ENCODE assay signal across 8 cellular contexts in the genomic region with DNA sequence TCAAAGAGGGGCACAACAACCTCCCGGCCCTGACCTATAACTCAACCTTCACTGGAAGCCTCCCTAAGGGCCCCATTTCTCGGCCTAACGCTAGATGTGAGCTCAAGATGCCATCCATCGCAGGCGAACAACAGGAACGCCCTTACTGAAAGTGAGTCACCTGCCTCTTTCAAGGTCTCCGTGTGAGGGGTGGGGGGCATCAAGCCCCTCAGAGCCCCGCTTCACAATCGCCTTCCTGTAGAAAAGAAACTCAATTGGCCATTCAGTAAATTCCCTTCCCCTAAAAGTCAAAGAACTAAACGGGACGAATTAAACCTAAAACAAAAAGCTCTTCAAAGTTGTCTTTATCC. TPM values are rescaled to one million over a fixed set of nuclear protein-coding genes. Genes with fewer than 3 reads are reported as not detected.
DNase-seq lines count a peak whose midpoint lies in the region; ATAC-seq, FAIRE-seq and TF ChIP-seq lines count a peak whose summit lies in the region.

No MANE protein-coding gene starts in this region.

- no peak for TF ChIP-seq POLR2A in GM12892 (IDR thresholded peaks at IDR 0.05; ENCODE audit: low read depth, low read length)

- H3K9me3 Mint-ChIP-seq in activated CD8-positive, alpha-beta T cell treated with anti-CD3 and anti-CD28 coated beads, Interleukin-2, amount 10 ng/mL, durations not matched to agents 7 days and 5 days (ENCODE audit: insufficient read depth) = peaks cover 17% of the 10 kb centered on the region
- no peaks in the 10 kb centered on the region for H3K9me3 Mint-ChIP-seq in endothelial cell (ENCODE audit: unreplicated experiment)
- H3K9me3 Mint-ChIP-seq in stimulated activated effector memory CD8-positive, alpha-beta T cell treated with anti-CD3 and anti-CD28 coated beads, Interleukin-12 subunit alpha, Interleukin-12 subunit beta, amount 100 ng/mL, for 72 hours = peaks cover 5% of the 10 kb centered on the region

- peak overlapping the region; percentile 70 for H2AFZ ChIP-seq in KMS-11 (ENCODE audit: low read depth)

- H3K79me2 ChIP-seq in KMS-11 (ENCODE audit: insufficient read depth, low read depth) = no peaks in the 10 kb centered on the region; the same call in 1 of the 2 replicates

- H3K27ac ChIP-seq in KMS-11 = peak overlapping the region; percentile 20; the same call in 1 of the 2 replicates
- peak overlapping the region; percentile 98 to 99 for H3K27ac ChIP-seq in mucosa of rectum (ENCODE audit: low read depth in 2 of 2, low read length in 2 of 2)

- H3K27ac Mint-ChIP-seq in activated CD8-positive, alpha-beta T cell treated with anti-CD3 and anti-CD28 coated beads, Interleukin-2, amount 10 ng/mL, durations not matched to agents 7 days and 5 days = peak overlapping the region; percentile 91
- peak overlapping the region; percentile 94 for H3K27ac Mint-ChIP-seq in endothelial cell (ENCODE audit: unreplicated experiment)
- peak overlapping the region; percentile 95 for H3K27ac Mint-ChIP-seq in stimulated activated effector memory CD8-positive, alpha-beta T cell treated with anti-CD3 and anti-CD28 coated beads, Interleukin-12 subunit alpha, Interleukin-12 subunit beta, amount 100 ng/mL, for 72 hours

- peak overlapping the region; percentile 46; the same call in 1 of the 2 replicates for H3K9ac ChIP-seq in KMS-11
- H3K9ac ChIP-seq in mucosa of rectum (ENCODE audit: low read depth in 1 of 2, low read length in 2 of 2) = peak overlapping the region; percentile 89 to 98

- peaks cover 3% of the 10 kb centered on the region for H3K27me3 Mint-ChIP-seq in activated CD8-positive, alpha-beta T cell treated with anti-CD3 and anti-CD28 coated beads, Interleukin-2, amount 10 ng/mL, durations not matched to agents 7 days and 5 days (ENCODE audit: low read depth)
- H3K27me3 Mint-ChIP-seq in endothelial cell (ENCODE audit: unreplicated experiment) = peaks cover 4% of the 10 kb centered on the region

- peaks cover 44% of the 10 kb centered on the region for H3K36me3 Mint-ChIP-seq in activated CD8-positive, alpha-beta T cell treated with anti-CD3 and anti-CD28 coated beads, Interleukin-2, amount 10 ng/mL, durations not matched to agents 7 days and 5 days (ENCODE audit: low read depth)
- peaks cover 5% of the 10 kb centered on the region for H3K36me3 Mint-ChIP-seq in endothelial cell (ENCODE audit: low read depth, unreplicated experiment)
- peaks cover 42% of the 10 kb centered on the region for H3K36me3 Mint-ChIP-seq in stimulated activated effector memory CD8-positive, alpha-beta T cell treated with anti-CD3 and anti-CD28 coated beads, Interleukin-12 subunit alpha, Interleukin-12 subunit beta, amount 100 ng/mL, for 72 hours

- H3K9me3 ChIP-seq in mucosa of rectum (ENCODE audit: control insufficient read depth in 2 of 2, low read length in 2 of 2) = no peaks in the 10 kb centered on the region

- POLR2A ChIA-PET in activated CD8-positive, alpha-beta T cell treated with anti-CD3 and anti-CD28 coated beads, Interleukin-2, amount 10 ng/mL, durations not matched to agents 7 days and 5 days (lab: Charles Lee) = interaction anchor here (0.7 to 2.6 kb wide), 7 partner anchors 10 to 243 kb away, joined by 3 to 23 read pairs (median 4); partner anchors contain the start of genes SFPQ, TMEM35B and ZMYM1

- H3K36me3 ChIP-seq in KMS-11 (ENCODE audit: insufficient read depth) (no peaks in the 10 kb centered on the region), mucosa of rectum (ENCODE audit: control insufficient read depth in 2 of 2, insufficient read depth in 2 of 2, low read length in 2 of 2) (peaks cover 4 to 7% of the 10 kb centered on the region in 2 donors)

- H3K4me1 Mint-ChIP-seq in activated CD8-positive, alpha-beta T cell treated with anti-CD3 and anti-CD28 coated beads, Interleukin-2, amount 10 ng/mL, durations not matched to agents 7 days and 5 days (ENCODE audit: low read depth) = peaks cover 20% of the 10 kb centered on the region
- H3K4me1 Mint-ChIP-seq in endothelial cell (ENCODE audit: unreplicated experiment) = peaks cover 11% of the 10 kb centered on the region
- peaks cover 23% of the 10 kb centered on the region for H3K4me1 Mint-ChIP-seq in stimulated activated effector memory CD8-positive, alpha-beta T cell treated with anti-CD3 and anti-CD28 coated beads, Interleukin-12 subunit alpha, Interleukin-12 subunit beta, amount 100 ng/mL, for 72 hours

- peak; percentile 39 for ATAC-seq in activated CD8-positive, alpha-beta T cell treated with anti-CD3 and anti-CD28 coated beads, Interleukin-2, amount 10 ng/mL, durations not matched to agents 7 days and 5 days
- ATAC-seq in stimulated activated effector memory CD8-positive, alpha-beta T cell treated with anti-CD3 and anti-CD28 coated beads, Interleukin-12 subunit alpha, Interleukin-12 subunit beta, amount 100 ng/mL, for 72 hours = peak; percentile 71
- ATAC-seq in HG03039 (IDR thresholded peaks at IDR 0.05; ENCODE audit: unreplicated experiment) = no peak
- no peak for ATAC-seq in HG03432 (IDR thresholded peaks at IDR 0.05; ENCODE audit: unreplicated experiment)

- H3K4me2 ChIP-seq in KMS-11 = peak overlapping the region; percentile 79

- TF ChIP-seq CTCF in KMS-11 (conservative IDR thresholded peaks at IDR 0.05; ENCODE audit: low read depth, low read length) (no peak), endothelial cell (IDR thresholded peaks at IDR 0.05; ENCODE audit: unreplicated experiment) (no peak)

- H4K20me1 ChIP-seq in KMS-11 (ENCODE audit: insufficient read depth) = no peaks in the 10 kb centered on the region

- H3K4me3 ChIP-seq in KMS-11 (IDR thresholded peaks at IDR 0.05; ENCODE audit: insufficient read depth, low read depth, low read length) (peak overlapping the region; percentile 87), mucosa of rectum (ENCODE audit: low read length in 2 of 2) (peak overlapping the region; percentile 88 to 99)

- peak; percentile 61 for FAIRE-seq in GM12892 (lab: Jason Lieb, UNC)

- CTCF ChIA-PET in activated CD8-positive, alpha-beta T cell treated with anti-CD3 and anti-CD28 coated beads, Interleukin-2, amount 10 ng/mL, durations not matched to agents 7 days and 5 days (lab: Charles Lee) = interaction anchor here (0.7 to 2.3 kb wide), 6 partner anchors 17 to 597 kb away, joined by 3 to 8 read pairs (median 4); partner anchors contain the start of gene ZMYM1

- peak overlapping the region; percentile 92 for H3K4me3 Mint-ChIP-seq in activated CD8-positive, alpha-beta T cell treated with anti-CD3 and anti-CD28 coated beads, Interleukin-2, amount 10 ng/mL, durations not matched to agents 7 days and 5 days
- peak overlapping the region; percentile 99 for H3K4me3 Mint-ChIP-seq in endothelial cell (ENCODE audit: unreplicated experiment)
- H3K4me3 Mint-ChIP-seq in stimulated activated effector memory CD8-positive, alpha-beta T cell treated with anti-CD3 and anti-CD28 coated beads, Interleukin-12 subunit alpha, Interleukin-12 subunit beta, amount 100 ng/mL, for 72 hours = peak overlapping the region; percentile 93

- H3K4me1 ChIP-seq in KMS-11 (ENCODE audit: low read depth, poor library complexity, severe bottlenecking) = peaks cover 13% of the 10 kb centered on the region
- peaks cover 7 to 16% of the 10 kb centered on the region in 2 donors for H3K4me1 ChIP-seq in mucosa of rectum (ENCODE audit: control insufficient read depth in 2 of 2, insufficient read depth in 2 of 2, low read length in 2 of 2)

- DNase-seq in GM12892 (ENCODE audit: insufficient read length) = peak; percentile 10
- DNase-seq in activated CD8-positive, alpha-beta T cell treated with anti-CD3 and anti-CD28 coated beads, Interleukin-2, amount 10 ng/mL, durations not matched to agents 7 days and 5 days = peak; percentile 53
- DNase-seq in endothelial cell (ENCODE audit: low spot score) = no peak
- peak; percentile 11 to 66 for DNase-seq in stimulated activated effector memory CD8-positive, alpha-beta T cell treated with anti-CD3 and anti-CD28 coated beads, Interleukin-12 subunit alpha, Interleukin-12 subunit beta, amount 100 ng/mL, for 72 hours (ENCODE audit: low spot score in 2 of 2)

- H3K27me3 ChIP-seq in KMS-11 (ENCODE audit: insufficient read depth, low read depth) (no peaks in the 10 kb centered on the region), mucosa of rectum (ENCODE audit: control insufficient read depth in 2 of 2, insufficient read depth in 2 of 2, low read length in 2 of 2) (no peaks in the 10 kb centered on the region)

RNA-seq across cellular contexts. Expression of gene ZMYM6, which starts 0.7 kb away (rescaled TPM):
- 13.6 TPM for polyA plus RNA-seq in GM12892 (2012; ENCODE audit: missing spikeins)
- total RNA-seq in activated CD8-positive, alpha-beta T cell treated with anti-CD3 and anti-CD28 coated beads, Interleukin-2, amount 10 ng/mL, durations not matched to agents 7 days and 5 days = 10 to 100 TPM; 15.2 to 19.2 TPM
- 12.1 TPM for total RNA-seq in endothelial cell (ENCODE audit: unreplicated experiment)

RNA-seq across cellular contexts. Expression of gene TMEM35B, which starts 45.9 kb away (rescaled TPM):
- 30.8 TPM for polyA plus RNA-seq in GM12892 (2012; ENCODE audit: missing spikeins)
- 10 to 100 TPM; 24.8 to 26.7 TPM for total RNA-seq in activated CD8-positive, alpha-beta T cell treated with anti-CD3 and anti-CD28 coated beads, Interleukin-2, amount 10 ng/mL, durations not matched to agents 7 days and 5 days
- 18.9 TPM for total RNA-seq in endothelial cell (ENCODE audit: unreplicated experiment)

RNA-seq across cellular contexts. Expression of gene ZMYM1, which starts 48.1 kb away (rescaled TPM):
- 3.0 TPM for polyA plus RNA-seq in GM12892 (2012; ENCODE audit: missing spikeins)
- total RNA-seq in activated CD8-positive, alpha-beta T cell treated with anti-CD3 and anti-CD28 coated beads, Interleukin-2, amount 10 ng/mL, durations not matched to agents 7 days and 5 days = 10 to 100 TPM; 19.6 to 21.4 TPM
- 29.1 TPM for total RNA-seq in endothelial cell (ENCODE audit: unreplicated experiment)

Comparison
In these comparisons a context has a peak if more than half of its experiments do, and no peak if none do; other contexts are left out.
1. ATAC-seq: peak in activated CD8-positive, alpha-beta T cell treated with anti-CD3 and anti-CD28 coated beads, Interleukin-2, amount 10 ng/mL, durations not matched to agents 7 days and 5 days (single experiment) and stimulated activated effector memory CD8-positive, alpha-beta T cell treated with anti-CD3 and anti-CD28 coated beads, Interleukin-12 subunit alpha, Interleukin-12 subunit beta, amount 100 ng/mL, for 72 hours (single experiment); none in HG03039 (single experiment) and HG03432 (single experiment).
2. Peak in every context shown above with its lines, with median percentiles within 50 percentile points of each other: H3K27ac Mint-ChIP-seq and H3K4me3 Mint-ChIP-seq.